Comparison of ENCODE assay signal across 11 cellular contexts in the genomic region with DNA sequence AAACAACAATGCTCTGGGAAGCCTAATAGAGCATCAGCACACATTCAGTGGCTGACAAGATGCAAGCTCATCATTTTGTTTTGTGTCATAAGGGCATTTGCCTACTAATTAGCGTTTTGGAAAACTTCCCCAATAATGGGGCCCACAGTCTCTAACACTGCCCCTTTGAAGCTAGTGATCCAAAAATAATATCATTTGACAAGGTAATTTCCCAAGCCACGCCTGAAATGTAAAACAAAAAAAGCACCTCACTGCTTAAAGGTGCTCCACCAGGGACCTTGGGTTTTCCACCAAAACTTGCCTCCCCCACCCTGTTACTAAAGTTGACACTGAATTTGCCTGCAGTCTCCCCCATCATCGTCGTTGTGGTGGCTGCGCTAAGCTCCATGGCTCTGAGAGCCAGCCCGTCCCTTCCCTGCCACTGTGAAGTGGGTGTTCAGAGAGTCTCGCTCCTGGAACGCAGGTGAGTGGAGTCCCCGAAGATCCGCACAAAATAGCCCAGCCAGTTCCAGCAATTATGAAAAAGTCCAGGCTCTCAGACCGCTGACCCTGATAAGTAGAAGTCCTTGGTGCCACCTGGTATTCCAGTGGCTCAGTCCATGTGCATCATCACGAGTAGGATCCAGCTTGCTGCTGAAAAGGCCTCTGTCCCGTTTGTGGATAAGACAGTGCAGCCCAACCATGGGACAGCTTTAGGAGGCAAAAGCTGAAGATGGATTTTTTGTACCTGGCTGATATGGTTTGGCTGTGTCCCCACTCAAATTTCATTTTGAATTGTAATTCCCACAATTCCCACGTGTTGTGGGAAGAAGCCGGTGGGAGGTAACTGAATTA. TPM values are rescaled to one million over a fixed set of nuclear protein-coding genes. Genes with fewer than 3 reads are reported as not detected.
DNase-seq lines count a peak whose midpoint lies in the region; ATAC-seq and TF ChIP-seq lines count a peak whose summit lies in the region.
"Had no signal": no experiment of that assay in that cellular context is flagged by ENCODE, and none has a peak within 500 bp of the region (broad histone marks: within the 10 kb centered on the region; RNA-seq: fewer than 3 reads in every experiment).

No MANE protein-coding gene starts in this region.

- peak overlapping the region; percentile 62 for H3K4me3 ChIP-seq in GM12864 (ENCODE audit: low read depth, low read length)
- H3K4me3 ChIP-seq in WERI-Rb-1 (ENCODE audit: low read depth, low read length): no peak overlapping the region
- H3K4me3 ChIP-seq in psoas muscle: no peak overlapping the region
- H3K4me3 ChIP-seq: neural progenitor cell had no signal

- ATAC-seq in GM19328 (IDR thresholded peaks at IDR 0.05; ENCODE audit: unreplicated experiment): peak; percentile 45
- ATAC-seq in HG02885 (IDR thresholded peaks at IDR 0.05; ENCODE audit: poor library complexity, unreplicated experiment): peak; percentile 46
- no peak for ATAC-seq in psoas muscle

- H3K27me3 ChIP-seq in WERI-Rb-1 (ENCODE audit: insufficient read depth, low read depth, severe bottlenecking): no peaks in the 10 kb centered on the region
- H3K27me3 ChIP-seq in psoas muscle (ENCODE audit: insufficient read depth in 3 of 3, low read length in 2 of 3): no peaks in the 10 kb centered on the region
- H3K27me3 ChIP-seq: neural progenitor cell had no signal

- H3K9me3 ChIP-seq in WERI-Rb-1 (ENCODE audit: severe bottlenecking) (no peaks in the 10 kb centered on the region), psoas muscle (no peaks in the 10 kb centered on the region)

- peaks cover 14% of the 10 kb centered on the region for H3K4me1 ChIP-seq in psoas muscle

- no peak for TF ChIP-seq POLR2A in erythroblast (IDR thresholded peaks at IDR 0.05; ENCODE audit: low read length)

- DNase-seq in GM12864 (ENCODE audit: low read depth): peak; percentile 76
- DNase-seq in WERI-Rb-1: no peak
- no peak for DNase-seq in activated CD8-positive, alpha-beta memory T cell treated with anti-CD3 and anti-CD28 coated beads for 24 hours
- DNase-seq in erythroblast (lab: John Stamatoyannopoulos, UW): no peak
- no peak for DNase-seq in psoas muscle
- no peak for DNase-seq in iPS-NIHi11 (ENCODE audit: low spot score)
- DNase-seq: cerebellar nuclear complex, hippocampal formation had no signal

- H3K36me3 ChIP-seq in WERI-Rb-1 (no peaks in the 10 kb centered on the region), psoas muscle (ENCODE audit: insufficient read depth in 1 of 2, low read depth in 1 of 2) (no peaks in the 10 kb centered on the region)
- H3K36me3 ChIP-seq: neural progenitor cell had no signal

- WGBS in psoas muscle, 3 donors: 90 to 93% (median 91%) methylated on average over 15 of the region's 15 CpGs

- intact Hi-C loops in psoas muscle (cut with DNase I): no loop called here

- H3K27ac ChIP-seq in WERI-Rb-1 (peak overlapping the region; percentile 69), psoas muscle (no peak overlapping the region)

- no peak for TF ChIP-seq CTCF in GM12864 (IDR thresholded peaks at IDR 0.05; ENCODE audit: low read depth, low read length, missing control alignments)
- TF ChIP-seq CTCF in WERI-Rb-1 (IDR thresholded peaks at IDR 0.05; ENCODE audit: low read depth, low read length): no peak
- TF ChIP-seq CTCF in psoas muscle (IDR thresholded peaks at IDR 0.05): no peak

RNA-seq across cellular contexts. Expression of a gene that starts 52.2 kb away (rescaled TPM):
- total RNA-seq in psoas muscle: 10 to 100 TPM; 17.0 to 28.6 (median 27.5) TPM
- polyA plus RNA-seq in psoas muscle: 10 to 100 TPM in 1 of 3 donors, 1 to 10 TPM in 2; 5.8 to 18.6 (median 6.8) TPM

Comparison
In these comparisons a context has a peak if more than half of its experiments do, and no peak if none do; other contexts are left out.
1. ATAC-seq: peak in GM19328 (single experiment) and HG02885 (single experiment); none in psoas muscle (0 of 4).